In the genomic region with DNA sequence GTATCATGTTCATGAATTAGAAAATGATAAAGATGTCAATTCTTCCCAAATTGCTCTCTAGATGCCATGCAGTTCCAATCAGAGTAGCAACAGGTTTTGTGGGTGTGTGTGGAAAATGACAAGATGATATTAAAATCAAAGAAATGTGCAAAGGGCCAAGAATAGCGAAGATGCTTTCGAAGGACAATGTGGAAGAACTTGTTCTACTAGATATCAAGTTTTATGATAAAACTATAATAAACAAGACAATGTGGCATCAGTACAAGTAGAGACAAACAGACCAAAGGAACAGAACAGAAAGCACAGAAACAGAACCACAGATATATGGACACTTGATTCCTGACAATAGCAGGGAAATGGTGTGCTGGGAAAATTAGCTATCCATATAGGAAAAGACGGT, we compare ENCODE assay signal across 19 cellular contexts.
"Had no signal": no experiment of that assay in that cellular context is flagged by ENCODE, and none has a peak within 500 bp of the region (broad histone marks: within the 10 kb centered on the region; RNA-seq: fewer than 3 reads in every experiment).

No MANE protein-coding gene starts in this region.

- H3K4me3 Mint-ChIP-seq: natural killer cell, neural crest cell had no signal

- H3K9me3 Mint-ChIP-seq: natural killer cell had no signal

- ATAC-seq: esophagus mucosa, heart left ventricle, left lobe of liver, natural killer cell had no signal

- H3K4me1 ChIP-seq: right atrium auricular region, uterus had no signal

- H3K36me3 Mint-ChIP-seq: natural killer cell had no signal

- H3K27me3 ChIP-seq: heart left ventricle, ovary, right atrium auricular region, sigmoid colon, upper lobe of left lung had no signal

- H3K27ac ChIP-seq: heart left ventricle, ovary, right atrium auricular region, sigmoid colon, skin epidermis, upper lobe of left lung had no signal

- FAIRE-seq: endometrium, frontal cortex had no signal

- H3K36me3 ChIP-seq: heart left ventricle, ovary, right atrium auricular region, sigmoid colon, upper lobe of left lung, uterus had no signal

- H3K9me3 ChIP-seq: heart left ventricle, ovary, right atrium auricular region, sigmoid colon, upper lobe of left lung, uterus had no signal

- H3K27ac Mint-ChIP-seq: natural killer cell had no signal

- H3K4me3 ChIP-seq: heart left ventricle, ovary, right atrium auricular region, sigmoid colon, skin epidermis, upper lobe of left lung, uterus had no signal

- DNase-seq: effector memory CD4-positive, alpha-beta T cell; heart left ventricle; hypothalamus; islet precursor cell; natural killer cell; ovary; sigmoid colon; stimulated activated CD4-positive, alpha-beta T cell treated with anti-CD3 and anti-CD28 coated beads, Interleukin-2, amount 100 ng/mL, for 24 hours; stimulated activated CD4-positive, alpha-beta T cell treated with anti-CD3 and anti-CD28 coated beads, Interleukin-4, amount 100 ng/mL, for 4 hours; stimulated activated naive CD4-positive, alpha-beta T cell; upper lobe of left lung; uterus had no signal
